Comparison of ENCODE assay signal across 8 cellular contexts in the genomic region with DNA sequence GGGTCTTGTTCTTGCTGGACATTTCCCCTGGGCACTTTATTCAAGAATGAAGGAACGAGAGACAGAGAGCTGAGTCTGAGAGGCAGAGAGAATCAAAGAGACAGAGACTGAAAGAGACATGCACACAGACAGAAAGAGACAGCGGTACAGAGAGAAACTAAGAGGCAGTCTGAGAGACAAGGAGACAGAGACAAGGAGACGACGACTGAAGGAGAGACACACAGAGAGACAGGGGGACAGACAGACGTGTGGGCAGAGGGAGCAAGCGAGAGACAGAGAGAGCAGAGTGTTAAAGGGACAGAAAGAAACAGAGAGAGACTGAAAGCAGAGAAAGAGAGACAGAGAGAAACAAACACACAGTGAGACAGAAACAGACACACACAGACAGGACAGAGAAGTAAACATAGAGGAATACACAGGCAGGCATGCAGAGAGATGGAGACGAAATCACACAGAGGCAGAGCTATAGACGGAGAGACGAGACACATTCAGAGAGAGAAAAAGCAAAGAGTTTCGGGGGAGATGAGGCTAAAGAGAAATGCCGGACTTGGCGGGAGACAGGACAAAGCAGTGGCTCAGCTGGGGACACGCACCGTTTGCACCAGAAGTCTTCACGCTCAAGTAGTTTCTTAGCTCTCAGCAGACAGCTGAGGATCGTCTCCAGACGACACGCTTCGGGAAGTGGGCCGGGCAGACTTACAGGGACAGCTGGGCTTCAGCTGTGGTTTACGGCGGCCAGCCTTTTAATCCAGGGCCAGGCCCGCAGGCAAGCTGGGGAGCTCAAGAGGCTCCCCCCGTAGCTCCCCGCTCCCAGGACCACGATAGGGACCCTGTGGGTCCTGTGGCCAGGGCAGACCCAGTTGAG. TPM values are rescaled to one million over a fixed set of nuclear protein-coding genes. Genes with fewer than 3 reads are reported as not detected.
A peak's percentile ranks its signal among the peaks of the same experiment; 100 is the strongest.
DNase-seq lines count a peak whose midpoint lies in the region; ATAC-seq, FAIRE-seq and TF ChIP-seq lines count a peak whose summit lies in the region.

No MANE protein-coding gene starts in this region.

- no peaks in the 10 kb centered on the region; a peak in 1 of 4 replicates for H3K27me3 ChIP-seq in GM12878 (replicated peaks in 1 of 2; ENCODE audit: control insufficient read depth in 2 of 2, insufficient read depth in 2 of 2, low read length in 1 of 2)
- no peaks in the 10 kb centered on the region for H3K27me3 ChIP-seq in tibial artery

- in situ Hi-C loops in GM12878 (cut with MboI) = no loop called here

- no peak overlapping the region for H3K4me3 ChIP-seq in GM12878
- no peak overlapping the region for H3K4me3 ChIP-seq in tibial artery

- peak overlapping the region; percentile 87 for H3K4me2 ChIP-seq in GM12878 (ENCODE audit: control insufficient read depth, insufficient read depth)

- H4K20me1 ChIP-seq in GM12878 (ENCODE audit: control insufficient read depth, insufficient read depth) = no peaks in the 10 kb centered on the region

- H3K9ac ChIP-seq in GM12878 (ENCODE audit: control insufficient read depth, insufficient read depth, low read length) = 0 out of 2 replicates have a peak overlapping the region, but pooled peaks have one; percentile 20

- SMC1A ChIA-PET in GM12878 (lab: Charles Lee; ENCODE audit: uncharacterized antibody, unreplicated experiment) = interaction anchor here (0.9 to 1.8 kb wide), 2 partner anchors 40 to 98 kb away, joined by 4 read pairs; no protein-coding TSS in a partner anchor

- FAIRE-seq in GM12878 (lab: Jason Lieb, UNC) = peak; percentile 85

- POLR2A ChIA-PET in GM12878 (lab: Charles Lee) = no interaction called here

- ATAC-seq in GM12878 (peak; percentile 75), GM18868 (IDR thresholded peaks at IDR 0.05; ENCODE audit: unreplicated experiment) (no peak)

- H3K79me2 ChIP-seq in GM12878 (ENCODE audit: control insufficient read depth, insufficient read depth, low read length) = no peaks in the 10 kb centered on the region

- 24% methylated on average over 26 of the region's 26 CpGs for WGBS in GM12878 (ENCODE audit: insufficient coverage, insufficient replicate concordance, low lambda C conversion rate, missing lambda C conversion rate)

- TF ChIP-seq CTCF in GM12878 (IDR thresholded peaks at IDR 0.05 in 2 of 3, conservative IDR thresholded peaks at IDR 0.05 in 1 of 3; ENCODE audit: control insufficient read depth in 2 of 3, extremely low read depth in 1 of 3, insufficient read depth in 1 of 3, low read depth in 3 of 3, low read length in 3 of 3) = no peak
- no peak for TF ChIP-seq CTCF in tibial artery (IDR thresholded peaks at IDR 0.05)

- DNase-seq in HK-2 (ENCODE audit: unreplicated experiment) (peak; percentile 85), GM12878 (ENCODE audit: low read depth, low spot score) (peak; percentile 11), kidney glomerular epithelial cell (lab: John Stamatoyannopoulos, UW) (peak; percentile 38), substantia nigra (lab: John Stamatoyannopoulos, UW) (peak in 19 of 49 donors; percentile 16 to 61 (median 27)), tibial artery (no peak), KG1 (lab: John Stamatoyannopoulos, UW) (no peak), mesenteric fat pad (ENCODE audit: low spot score) (no peak)

- no peak for TF ChIP-seq RAD21 in GM12878 (IDR thresholded peaks at IDR 0.05; ENCODE audit: insufficient read depth, low read depth, low read length)

- RAD21 ChIA-PET in GM12878 (lab: Charles Lee; ENCODE audit: unreplicated experiment) = interaction anchor here (0.7 to 1.2 kb wide), 2 partner anchors 40 to 97 kb away, joined by 3 read pairs; no protein-coding TSS in a partner anchor

- TF ChIP-seq EP300 in GM12878 (IDR thresholded peaks at IDR 0.05; ENCODE audit: borderline replicate concordance in 1 of 2, control insufficient read depth in 1 of 2, low read depth in 2 of 2, low read length in 2 of 2) = no peak

- CTCF ChIA-PET in GM12878 (lab: Yijun Ruan, JAX) = no interaction called here

- peak overlapping the region; percentile 56 for H2AFZ ChIP-seq in GM12878 (ENCODE audit: control insufficient read depth, low read depth, low read length)

- no peak for TF ChIP-seq POLR2A in GM12878 (IDR thresholded peaks at IDR 0.05; ENCODE audit: low read depth, low read length)

- H3K4me1 ChIP-seq in GM12878 (ENCODE audit: control insufficient read depth, insufficient read depth, low read length) (peaks cover 15% of the 10 kb centered on the region), tibial artery (peaks cover 0 to 19% (median 2%) of the 10 kb centered on the region in 4 donors)

- H3K9me3 ChIP-seq in GM12878 (replicated peaks; ENCODE audit: control insufficient read depth, insufficient read depth, low read length) (no peaks in the 10 kb centered on the region; the same call in 1 of the 3 replicates), tibial artery (no peaks in the 10 kb centered on the region)

- intact Hi-C loops in GM12878 (cut with micrococcal nuclease; ENCODE audit: unreplicated experiment) (no loop called here), tibial artery (cut with DNase I; ENCODE audit: low total_unique reads) (no loop called here)

- H3K36me3 ChIP-seq in GM12878 (ENCODE audit: control insufficient read depth in 2 of 2, insufficient read depth in 2 of 2, low read length in 1 of 2) (no peaks in the 10 kb centered on the region), tibial artery (no peaks in the 10 kb centered on the region)

- no peak overlapping the region for H3K27ac ChIP-seq in GM12878 (ENCODE audit: control insufficient read depth, insufficient read depth)
- peak overlapping the region; percentile 82 for H3K27ac ChIP-seq in substantia nigra (ENCODE audit: low read depth, low read length, poor library complexity, severe bottlenecking)
- H3K27ac ChIP-seq in tibial artery = no peak overlapping the region

- no TSS peak for BruUV-seq in GM12878 (replicated peaks; lab: Mats Ljungman, UMichigan)

TF ChIP-seq in GM12878, 131 proteins besides CTCF, POLR2A, EP300 and RAD21:
- TF ChIP-seq TAF1 (IDR thresholded peaks at IDR 0.05; ENCODE audit: borderline replicate concordance, low read depth, low read length) = no peak
- peak; percentile 93 for TF ChIP-seq TCF12 (IDR thresholded peaks at IDR 0.05; ENCODE audit: low read depth, low read length)
- TF ChIP-seq SMAD1 (IDR thresholded peaks at IDR 0.05; ENCODE audit: low read depth, partially characterized antibody) = no peak
- TF ChIP-seq, protein P1, sequence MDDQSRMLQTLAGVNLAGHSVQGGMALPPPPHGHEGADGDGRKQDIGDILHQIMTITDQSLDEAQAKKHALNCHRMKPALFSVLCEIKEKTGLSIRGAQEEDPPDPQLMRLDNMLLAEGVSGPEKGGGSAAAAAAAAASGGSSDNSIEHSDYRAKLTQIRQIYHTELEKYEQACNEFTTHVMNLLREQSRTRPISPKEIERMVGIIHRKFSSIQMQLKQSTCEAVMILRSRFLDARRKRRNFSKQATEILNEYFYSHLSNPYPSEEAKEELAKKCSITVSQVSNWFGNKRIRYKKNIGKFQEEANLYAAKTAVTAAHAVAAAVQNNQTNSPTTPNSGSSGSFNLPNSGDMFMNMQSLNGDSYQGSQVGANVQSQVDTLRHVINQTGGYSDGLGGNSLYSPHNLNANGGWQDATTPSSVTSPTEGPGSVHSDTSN (IDR thresholded peaks at IDR 0.05; ENCODE audit: insufficient replicate concordance, low read depth, low read length) = peak; percentile 45
- peak; percentile 65; the same call in 1 of the 2 replicates for TF ChIP-seq PAX5 (IDR thresholded peaks at IDR 0.05; ENCODE audit: borderline replicate concordance, low read depth, low read length)
- no peak for TF ChIP-seq ZZZ3 (IDR thresholded peaks at IDR 0.05; ENCODE audit: control insufficient read depth, insufficient read length, low read depth)
- no peak for TF ChIP-seq POLR2AphosphoS2 (IDR thresholded peaks at IDR 0.05; ENCODE audit: low read depth, low read length)
- 0 out of 2 replicates have a peak, but pooled peaks have one; percentile 25 for TF ChIP-seq NBN (IDR thresholded peaks at IDR 0.05)
- TF ChIP-seq ZNF274 (IDR thresholded peaks at IDR 0.05; ENCODE audit: insufficient read depth, insufficient read length) = no peak
- peak; percentile 47 for TF ChIP-seq RUNX3 (IDR thresholded peaks at IDR 0.05; ENCODE audit: low read length)
- no peak for TF ChIP-seq SIN3A (IDR thresholded peaks at IDR 0.05; ENCODE audit: low read depth, low read length)
- peak; percentile 85 for TF ChIP-seq TCF3 (IDR thresholded peaks at IDR 0.05; ENCODE audit: borderline replicate concordance, insufficient read depth, low read depth, low read length)
- peak; percentile 32; the same call in 1 of the 2 replicates for TF ChIP-seq EED (IDR thresholded peaks at IDR 0.05; ENCODE audit: low read depth)
- TF ChIP-seq NFYA (IDR thresholded peaks at IDR 0.05; ENCODE audit: borderline replicate concordance, low read depth, low read length) = no peak
- no peak for TF ChIP-seq PML (IDR thresholded peaks at IDR 0.05; ENCODE audit: low read length)
- no peak for TF ChIP-seq BCL11A (IDR thresholded peaks at IDR 0.05; ENCODE audit: low read depth, low read length)
- no peak for TF ChIP-seq WRNIP1 (IDR thresholded peaks at IDR 0.05; ENCODE audit: borderline replicate concordance, low read depth, low read length)
- TF ChIP-seq ATF7 (IDR thresholded peaks at IDR 0.05; ENCODE audit: low read depth) = no peak
- no peak for TF ChIP-seq NRF1 (conservative IDR thresholded peaks at IDR 0.05; ENCODE audit: low read depth, low read length)

RNA-seq across cellular contexts. Expression of a gene that starts 56.0 kb away (rescaled TPM):
- 221 and 244 TPM in 2 replicates for total RNA-seq in GM12878 (2013; cell fraction: nucleolus; rRNA removed)
- total RNA-seq in GM12878 (2014; rRNA removed) = 44.8 and 51.9 TPM in 2 replicates
- 52.0 and 55.7 TPM in 2 replicates for total RNA-seq in GM12878 (2014; rRNA removed; fragmentation: Illumina TruSeq; extraction: Trizol)
- 60.6 and 62.4 TPM in 2 replicates for total RNA-seq in GM12878 (2021)
- polyA plus RNA-seq in GM12878 (2011; ENCODE audit: low read depth) = 17.7 TPM
- polyA plus RNA-seq in GM12878 (2011; rRNA removed) = 35.8 and 49.9 TPM in 2 replicates
- 9.7 and 15.1 TPM in 2 replicates for polyA plus RNA-seq in GM12878 (2011; cell fraction: cytosol; rRNA removed)
- polyA plus RNA-seq in GM12878 (2011; cell fraction: nucleus; rRNA removed) = 34.9 and 36.7 TPM in 2 replicates
- 26.2 and 28.2 TPM in 2 replicates for polyA plus RNA-seq in GM12878 (2012)
- 63.1 and 85.3 TPM in 2 replicates for polyA plus RNA-seq in GM12878 (2014; fragmentation: Illumina TruSeq; extraction: Trizol)
- 10 to 100 TPM in 1 of 2 experiments, 1 to 10 TPM in 1; 9.2 to 10.0 TPM for polyA plus RNA-seq in GM12878 (2014; fragmentation: Nextera tagmentation; extraction: Ambion mirVana)
- polyA plus RNA-seq in GM12878 (2014; rRNA removed) = 31.4 and 32.1 TPM in 2 replicates
- 10 to 100 TPM; 40.1 to 40.2 TPM for polyA plus RNA-seq in GM12878 (2016; fragmentation: Nextera tagmentation; extraction: Ambion mirVana)
- 42.0 and 54.8 TPM in 2 replicates for polyA minus RNA-seq in GM12878 (2011; rRNA and poly(A)+ RNA removed)
- polyA minus RNA-seq in GM12878 (2011; cell fraction: cytosol; rRNA and poly(A)+ RNA removed) = 14.3 and 17.5 TPM in 2 replicates
- polyA minus RNA-seq in GM12878 (2011; cell fraction: nucleus; rRNA and poly(A)+ RNA removed) = 60.3 and 99.5 TPM in 2 replicates
- 68.5 TPM for total RNA-seq in mesenteric fat pad

Comparison
In these comparisons a context has a peak if more than half of its experiments do, and no peak if none do; other contexts are left out.
1. DNase-seq: peak in HK-2 (single experiment), GM12878 (single experiment) and kidney glomerular epithelial cell (single experiment); none in tibial artery (0 of 2), KG1 (single experiment) and mesenteric fat pad (single experiment).